21 cellular contexts compared by ENCODE assay signal in the genomic region with DNA sequence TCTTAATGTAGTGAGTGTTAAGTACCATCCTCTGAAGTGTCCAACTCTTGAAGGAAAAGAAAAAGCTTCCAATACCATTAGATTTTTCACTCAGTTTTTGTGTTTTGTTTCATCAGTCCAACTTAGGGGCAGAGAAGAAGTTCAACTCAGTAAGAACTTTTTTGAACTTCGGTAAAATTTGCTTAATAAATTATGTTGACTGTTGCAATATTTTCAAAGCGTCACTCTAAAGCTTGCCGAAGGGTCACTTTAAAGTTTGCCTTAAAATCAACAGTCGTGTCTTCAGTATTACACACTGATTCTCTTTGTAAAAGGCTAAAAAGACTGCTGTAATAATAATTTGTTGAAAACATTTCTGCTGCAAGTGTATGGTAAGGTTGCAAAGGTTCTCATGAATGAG. TPM values are rescaled to one million over a fixed set of nuclear protein-coding genes. Genes with fewer than 3 reads are reported as not detected.
"Had no signal": no experiment of that assay in that cellular context is flagged by ENCODE, and none has a peak within 500 bp of the region (broad histone marks: within the 10 kb centered on the region; RNA-seq: fewer than 3 reads in every experiment).

No MANE protein-coding gene starts in this region.

- H3K4me1 ChIP-seq: neural progenitor cell, tibial artery, uterus had no signal

- H2AFZ ChIP-seq: neural progenitor cell had no signal

- DNase-seq: effector memory CD4-positive, alpha-beta T cell; foreskin fibroblast; head of caudate nucleus; hypothalamus; kidney glomerular epithelial cell; lower lobe of right lung; mesenchymal stem cell; midbrain; nucleus accumbens; pancreas; right lobe of liver; stimulated activated CD4-positive, alpha-beta T cell treated with anti-CD3 and anti-CD28 coated beads, Interleukin-4, amount 100 ng/mL, for 1 hour; stimulated activated CD8-positive, alpha-beta memory T cell treated with anti-CD3 and anti-CD28 coated beads, Interleukin-4, amount 100 ng/mL, for 48 hours; stimulated activated naive CD8-positive, alpha-beta T cell treated with anti-CD3 and anti-CD28 coated beads, Interleukin-15, Interleukin-2, amounts not matched to agents 100 U/mL and 50 U/mL, for 24 hours; tibial artery; upper lobe of left lung; uterus had no signal

- H3K4me3 ChIP-seq: lower lobe of right lung, neural progenitor cell, pancreas, right lobe of liver, tibial artery, upper lobe of left lung, uterus had no signal

- H3K9me3 ChIP-seq: lower lobe of right lung, pancreas, right lobe of liver, tibial artery, upper lobe of left lung, uterus had no signal

- H3K27ac ChIP-seq: lower lobe of right lung, neural progenitor cell, pancreas, tibial artery, uterus had no signal

- ATAC-seq: esophagus mucosa; natural killer cell treated with Interleukin-12 subunit alpha and Interleukin-12 subunit beta and Interleukin-15 and Interleukin-18, amount 100 ng/mL, for 72 hours; pancreas; stimulated activated effector memory CD8-positive, alpha-beta T cell treated with anti-CD3 and anti-CD28 coated beads, Interleukin-12 subunit alpha, Interleukin-12 subunit beta, amount 100 ng/mL, for 72 hours; stimulated activated naive CD8-positive, alpha-beta T cell treated with anti-CD3 and anti-CD28 coated beads, Interleukin-15, Interleukin-2, amounts not matched to agents 100 U/mL and 50 U/mL, for 24 hours had no signal

- H3K36me3 ChIP-seq: lower lobe of right lung, neural progenitor cell, pancreas, right lobe of liver, tibial artery, upper lobe of left lung, uterus had no signal

- H3K27me3 ChIP-seq: neural progenitor cell, pancreas, right lobe of liver, tibial artery, upper lobe of left lung had no signal

- H3K9ac ChIP-seq: neural progenitor cell had no signal

- H3K4me2 ChIP-seq: neural progenitor cell had no signal

RNA-seq across cellular contexts. Expression of a gene that starts 17.6 kb away (rescaled TPM):
- total RNA-seq: natural killer cell treated with Interleukin-12 subunit alpha and Interleukin-12 subunit beta and Interleukin-15 and Interleukin-18, amount 100 ng/mL, for 72 hours had no signal
